In genomic region chr12:110689002-110689600, GRCh38 we compare ENCODE assay signal across 8 cellular contexts. TPM values are rescaled to one million over a fixed set of nuclear protein-coding genes. Genes with fewer than 3 reads are reported as not detected.
A peak's percentile ranks its signal among the peaks of the same experiment; 100 is the strongest.
DNase-seq lines count a peak whose midpoint lies in the region; ATAC-seq and TF ChIP-seq lines count a peak whose summit lies in the region.

Gene HVCN1, minus strand, starts transcription at chr12:110689115. Its CDS starts 5,870 bp downstream, at chr12:110683245.

- H3K79me2 ChIP-seq in ACC112 (ENCODE audit: control insufficient read depth, insufficient read depth, low read length, unreplicated experiment) = no peaks in the 10 kb centered on the region

- peak within 1 kb of the TSS; percentile 74 for H3K27ac Mint-ChIP-seq in activated T-helper 17 cell treated with anti-CD3 and anti-CD28 coated beads, Interleukin-2, amount 50 U/mL, for 72 hours

- peaks cover 10% of the 10 kb centered on the region for H3K4me1 Mint-ChIP-seq in activated T-helper 17 cell treated with anti-CD3 and anti-CD28 coated beads, Interleukin-2, amount 50 U/mL, for 72 hours

- no peaks in the 10 kb centered on the region for H3K36me3 Mint-ChIP-seq in activated T-helper 17 cell treated with anti-CD3 and anti-CD28 coated beads, Interleukin-2, amount 50 U/mL, for 72 hours (ENCODE audit: low read depth)

- peak within 1 kb of the TSS; percentile 44 for H2AFZ ChIP-seq in ACC112 (ENCODE audit: low read length, unreplicated experiment)

- peaks cover 29% of the 10 kb centered on the region for H3K27me3 ChIP-seq in ACC112 (ENCODE audit: insufficient read depth, low read length)
- peaks cover 7% of the 10 kb centered on the region; the same call in 1 of the 2 replicates for H3K27me3 ChIP-seq in MG63
- H3K27me3 ChIP-seq in ovary = no peaks in the 10 kb centered on the region

- DNase-seq in MG63 = peak; percentile 19
- peak; percentile 79 for DNase-seq in germinal center (ENCODE audit: low spot score)
- DNase-seq in ovary = peak; percentile 61 to 77 (median 73)
- no peak for DNase-seq in NCI-H82 treated with DMSO at 0.1 percent for 48 hours (lab: John Stamatoyannopoulos, UW; ENCODE audit: unreplicated experiment)

- peak within 1 kb of the TSS; percentile 87 for H3K4me3 Mint-ChIP-seq in activated T-helper 17 cell treated with anti-CD3 and anti-CD28 coated beads, Interleukin-2, amount 50 U/mL, for 72 hours

- intact Hi-C loops in ovary (cut with DNase I) = no loop called here

- no peak for TF ChIP-seq EP300 in ovary (IDR thresholded peaks at IDR 0.05)

- H3K9me3 ChIP-seq in MG63 = no peaks in the 10 kb centered on the region
- no peaks in the 10 kb centered on the region for H3K9me3 ChIP-seq in ovary

- H3K4me1 ChIP-seq in ACC112 (ENCODE audit: control insufficient read depth, insufficient read depth, low read length, unreplicated experiment) = peaks cover 5% of the 10 kb centered on the region
- peaks cover 3% of the 10 kb centered on the region for H3K4me1 ChIP-seq in ovary (ENCODE audit: insufficient read depth)

- no peaks in the 10 kb centered on the region for H3K9me3 Mint-ChIP-seq in activated T-helper 17 cell treated with anti-CD3 and anti-CD28 coated beads, Interleukin-2, amount 50 U/mL, for 72 hours

- peak within 1 kb of the TSS; percentile 67 for H3K4me3 ChIP-seq in ACC112 (ENCODE audit: low read depth, low read length)
- H3K4me3 ChIP-seq in MG63 = 0 out of 2 replicates have a peak within 1 kb of the TSS, but pooled peaks have one; percentile 14
- peak within 1 kb of the TSS; percentile 67 for H3K4me3 ChIP-seq in ovary

- 0 to 1% (median 1%) methylated on average over 15 to 53 of the region's 54 CpGs for WGBS in ovary, 3 donors

- H3K27me3 Mint-ChIP-seq in activated T-helper 17 cell treated with anti-CD3 and anti-CD28 coated beads, Interleukin-2, amount 50 U/mL, for 72 hours = peaks cover 3% of the 10 kb centered on the region

- no peak within 1 kb of the TSS for H3K27ac ChIP-seq in ACC112 (ENCODE audit: low read depth, low read length)
- H3K27ac ChIP-seq in ovary = peak within 1 kb of the TSS; percentile 64 to 80

- ATAC-seq in GM19452 (IDR thresholded peaks at IDR 0.05; ENCODE audit: unreplicated experiment) (peak; percentile 20), HG03378 (IDR thresholded peaks at IDR 0.05; ENCODE audit: unreplicated experiment) (no peak)
- ATAC-seq in activated T-helper 17 cell treated with anti-CD3 and anti-CD28 coated beads, Interleukin-2, amount 50 U/mL, for 72 hours (replicated peaks) = peak; percentile 62

- TF ChIP-seq POLR2A in ovary (IDR thresholded peaks at IDR 0.05) = no peak

- no peaks in the 10 kb centered on the region for H3K36me3 ChIP-seq in ACC112 (ENCODE audit: insufficient read depth, low read length)
- no peaks in the 10 kb centered on the region for H3K36me3 ChIP-seq in MG63
- H3K36me3 ChIP-seq in ovary = no peaks in the 10 kb centered on the region

- TF ChIP-seq CTCF in ovary (IDR thresholded peaks at IDR 0.05) = no peak

RNA-seq across cellular contexts. Expression of gene HVCN1, which starts in this region (rescaled TPM):
- total RNA-seq in MG63 (2014; rRNA removed; shearing (Covaris generic); ENCODE audit: low replicate concordance) = not detected in 2 replicates
- 1 to 10 TPM in 1 of 2 donors, under 1 TPM in 1; 0.71 to 1.7 TPM for total RNA-seq in activated T-helper 17 cell treated with anti-CD3 and anti-CD28 coated beads, Interleukin-2, amount 50 U/mL, for 72 hours
- 10 to 100 TPM in 5 of 7 donors, 1 to 10 TPM in 2; 6.4 to 14.5 (median 10.5) TPM for total RNA-seq in ovary
- 10 to 100 TPM; 14.6 to 19.4 TPM for polyA plus RNA-seq in ovary

Comparison
In these comparisons a context has a peak if more than half of its experiments do, and no peak if none do; other contexts are left out.
1. Peak in DNase-seq and H3K4me3 ChIP-seq in MG63; RNA of the gene not detected or under 1 TPM.
2. H3K4me3 ChIP-seq: peak in every context shown above with its lines; median percentile 67 in ACC112; 67 in ovary; 14 in MG63.